Comparison of ENCODE assay signal across 16 cellular contexts in genomic region chr22:42330953-42331525, GRCh38.
DNase-seq lines count a peak whose midpoint lies in the region; ATAC-seq and TF ChIP-seq lines count a peak whose summit lies in the region.
"Had no signal": no experiment of that assay in that cellular context is flagged by ENCODE, and none has a peak within 500 bp of the region (broad histone marks: within the 10 kb centered on the region; RNA-seq: fewer than 3 reads in every experiment).

No MANE protein-coding gene starts in this region.

- H3K79me2 ChIP-seq in Karpas-422 (ENCODE audit: low read length): no peaks in the 10 kb centered on the region

- peak; percentile 29 for DNase-seq in DMS79 treated with DMSO at 0.1 percent for 48 hours (lab: John Stamatoyannopoulos, UW)
- no peak for DNase-seq in DMS79 (lab: John Stamatoyannopoulos, UW)
- peak; percentile 22 for DNase-seq in NCI-H446 treated with DMSO at 0.1 percent for 48 hours (lab: John Stamatoyannopoulos, UW)
- peak; percentile 58 for DNase-seq in colonic mucosa
- DNase-seq in psoas muscle: no peak
- DNase-seq in Karpas-422: no peak
- no peak for DNase-seq in inferior parietal cortex (ENCODE audit: extremely low spot score)
- DNase-seq: activated CD4-positive, alpha-beta memory T cell treated with anti-CD3 and anti-CD28 coated beads for 36 hours; activated gamma-delta T cell; brain microvascular endothelial cell; GOT3; NCI-H1048; T-helper 9 cell had no signal

- ATAC-seq in psoas muscle (peak; percentile 16 to 44 (median 24)), GM21526 (IDR thresholded peaks at IDR 0.05; ENCODE audit: low FRiP score, unreplicated experiment) (no peak)

- 24 to 43% (median 29%) methylated on average over 23 to 25 of the region's 25 CpGs for WGBS in psoas muscle, 3 donors

- H4K20me1 ChIP-seq in Karpas-422 (ENCODE audit: insufficient read depth, low read depth, low read length): no peaks in the 10 kb centered on the region

- no peak overlapping the region for H2AFZ ChIP-seq in Karpas-422 (ENCODE audit: low read length)

- H3K27me3 ChIP-seq in colonic mucosa (no peaks in the 10 kb centered on the region), psoas muscle (ENCODE audit: insufficient read depth in 3 of 3, low read length in 2 of 3) (peaks cover 0 to 20% (median 2%) of the 10 kb centered on the region in 3 donors), Karpas-422 (ENCODE audit: low read length) (no peaks in the 10 kb centered on the region; the same call in 1 of the 2 replicates)
- H3K27me3 ChIP-seq: Peyer's patch, upper lobe of left lung had no signal

- no peaks in the 10 kb centered on the region for H3K9me3 ChIP-seq in colonic mucosa
- no peaks in the 10 kb centered on the region for H3K9me3 ChIP-seq in psoas muscle
- H3K9me3 ChIP-seq in Karpas-422 (ENCODE audit: low read length): no peaks in the 10 kb centered on the region
- H3K9me3 ChIP-seq: Peyer's patch, upper lobe of left lung had no signal

- no peaks in the 10 kb centered on the region for H3K9me2 ChIP-seq in Karpas-422 (replicated peaks; ENCODE audit: insufficient read depth, low read length)

- no peaks in the 10 kb centered on the region for H3K36me3 ChIP-seq in colonic mucosa
- H3K36me3 ChIP-seq in psoas muscle (ENCODE audit: insufficient read depth in 1 of 2, low read depth in 1 of 2): no peaks in the 10 kb centered on the region
- no peaks in the 10 kb centered on the region for H3K36me3 ChIP-seq in Karpas-422 (ENCODE audit: insufficient read depth, low read length)
- H3K36me3 ChIP-seq: brain microvascular endothelial cell, Peyer's patch, upper lobe of left lung had no signal

- H3K27ac ChIP-seq in colonic mucosa (no peak overlapping the region), psoas muscle (no peak overlapping the region), Karpas-422 (ENCODE audit: low read length) (no peak overlapping the region)
- H3K27ac ChIP-seq: brain microvascular endothelial cell, Peyer's patch, upper lobe of left lung had no signal

- intact Hi-C loops in colonic mucosa (cut with DNase I): loop anchor here (10.0 kb wide), 1 partner anchor 94 kb away; no protein-coding TSS in a partner anchor
- intact Hi-C loops in psoas muscle (cut with DNase I): no loop called here

- no peak overlapping the region for H3K4me2 ChIP-seq in Karpas-422 (ENCODE audit: low read depth, low read length, poor library complexity, severe bottlenecking)

- H3K4me1 ChIP-seq in colonic mucosa: no peaks in the 10 kb centered on the region
- H3K4me1 ChIP-seq in psoas muscle: no peaks in the 10 kb centered on the region
- H3K4me1 ChIP-seq in Karpas-422 (ENCODE audit: low read length): peaks cover 40% of the 10 kb centered on the region
- H3K4me1 ChIP-seq: Peyer's patch, upper lobe of left lung had no signal

- no peak overlapping the region for H3K9ac ChIP-seq in colonic mucosa (ENCODE audit: low read depth in 2 of 2, low read length in 2 of 2)
- H3K9ac ChIP-seq in Karpas-422 (ENCODE audit: low read length): no peak overlapping the region

- TF ChIP-seq CTCF in colonic mucosa (IDR thresholded peaks at IDR 0.05) (no peak), psoas muscle (IDR thresholded peaks at IDR 0.05) (no peak)

- no peak overlapping the region for H3K4me3 ChIP-seq in colonic mucosa
- no peak overlapping the region for H3K4me3 ChIP-seq in psoas muscle
- H3K4me3 ChIP-seq in Karpas-422 (ENCODE audit: low read length): no peak overlapping the region
- H3K4me3 ChIP-seq: Peyer's patch, upper lobe of left lung had no signal

Comparison
In these comparisons a context has a peak if more than half of its experiments do, and no peak if none do; other contexts are left out.
1. DNase-seq: peak in DMS79 treated with DMSO at 0.1 percent for 48 hours (single experiment), NCI-H446 treated with DMSO at 0.1 percent for 48 hours (single experiment) and colonic mucosa (single experiment); none in DMS79 (single experiment), psoas muscle (0 of 2), Karpas-422 (single experiment) and inferior parietal cortex (single experiment).